8 cellular contexts compared by ENCODE assay signal in the genomic region with DNA sequence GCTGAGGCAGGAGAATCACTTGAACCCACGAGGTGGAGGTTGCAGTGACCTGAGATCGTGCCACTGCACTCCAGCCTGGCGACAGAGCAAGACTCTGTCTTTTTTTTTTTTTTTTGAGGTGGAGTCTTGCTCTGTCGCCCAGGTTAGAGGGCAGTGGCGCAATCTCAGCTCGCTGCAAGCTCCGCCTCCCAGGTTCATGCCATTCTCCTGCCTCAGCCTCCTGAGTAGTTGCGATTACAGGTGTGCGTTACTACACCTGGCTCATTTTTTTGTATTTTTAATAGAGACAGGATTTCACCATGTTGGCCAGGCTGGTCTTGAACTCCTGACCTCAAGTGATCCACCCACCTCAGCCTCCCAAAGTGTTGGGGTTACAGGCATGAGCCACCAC. TPM values are rescaled to one million over a fixed set of nuclear protein-coding genes. Genes with fewer than 3 reads are reported as not detected.
A peak's percentile ranks its signal among the peaks of the same experiment; 100 is the strongest.
DNase-seq lines count a peak whose midpoint lies in the region; ATAC-seq and TF ChIP-seq lines count a peak whose summit lies in the region.
"Not testable (repeated sequence)": the region's sequence is repeated elsewhere in the genome, so short reads cannot be mapped to it uniquely, and the experiment has no call there.

No MANE protein-coding gene starts in this region.

- not testable (repeated sequence) for BruUV-seq in OCI-LY7 (replicated peaks; lab: Mats Ljungman, UMichigan)

- H3K9me3 Mint-ChIP-seq in activated naive CD8-positive, alpha-beta T cell treated with anti-CD3 and anti-CD28 coated beads, Interleukin-2, amount 10 ng/mL, durations not matched to agents 7 days and 5 days; glutamatergic neuron (ENCODE audit: unreplicated experiment); memory B cell; stimulated activated memory B cell treated with anti-CD40 and anti-IgM and Interleukin-4, amounts not matched to agents 10 μg/mL and 1 μg/mL and 100 μg/mL, for 72 hours: not testable (repeated sequence)

- peak overlapping the region; percentile 67 for H3K4me3 Mint-ChIP-seq in activated naive CD8-positive, alpha-beta T cell treated with anti-CD3 and anti-CD28 coated beads, Interleukin-2, amount 10 ng/mL, durations not matched to agents 7 days and 5 days
- not testable (repeated sequence) for H3K4me3 Mint-ChIP-seq in glutamatergic neuron (ENCODE audit: unreplicated experiment)
- H3K4me3 Mint-ChIP-seq in memory B cell = peak overlapping the region; percentile 85
- H3K4me3 Mint-ChIP-seq in stimulated activated memory B cell treated with anti-CD40 and anti-IgM and Interleukin-4, amounts not matched to agents 10 μg/mL and 1 μg/mL and 100 μg/mL, for 72 hours = peak overlapping the region; percentile 64

- H3K79me2 ChIP-seq in OCI-LY7 (ENCODE audit: insufficient read depth, low read depth, low read length) = peaks cover 17% of the 10 kb centered on the region; the same call in 1 of the 2 replicates

- not testable (repeated sequence) for H3K9me3 ChIP-seq in BLaER1; OCI-LY7 (ENCODE audit: low read length)

- H3K4me3 ChIP-seq in BLaER1 = not testable (repeated sequence)
- H3K4me3 ChIP-seq in OCI-LY7 (ENCODE audit: low read depth, low read length, poor library complexity, severe bottlenecking) = peak overlapping the region; percentile 54

- H3K9me2 ChIP-seq in OCI-LY7 (ENCODE audit: insufficient read depth, low read length) = not testable (repeated sequence)

- peak overlapping the region; percentile 93 for H3K4me2 ChIP-seq in BLaER1
- peak overlapping the region; percentile 69 for H3K4me2 ChIP-seq in OCI-LY7 (ENCODE audit: low read length)

- H3K4me1 ChIP-seq in BLaER1 (peaks cover 81% of the 10 kb centered on the region), OCI-LY7 (ENCODE audit: insufficient read depth, low read length, poor library complexity, severe bottlenecking) (peaks cover 78% of the 10 kb centered on the region)

- TF ChIP-seq CTCF in OCI-LY7 (conservative IDR thresholded peaks at IDR 0.05; ENCODE audit: low read length); glutamatergic neuron (IDR thresholded peaks at IDR 0.05; ENCODE audit: partially characterized antibody, unreplicated experiment): not testable (repeated sequence)

- ATAC-seq in GM21360 (IDR thresholded peaks at IDR 0.05; ENCODE audit: unreplicated experiment) (peak; percentile 1), HG03571 (IDR thresholded peaks at IDR 0.05; ENCODE audit: unreplicated experiment) (peak; percentile 1)
- ATAC-seq in activated naive CD8-positive, alpha-beta T cell treated with anti-CD3 and anti-CD28 coated beads, Interleukin-2, amount 10 ng/mL, durations not matched to agents 7 days and 5 days (ENCODE audit: low read depth); memory B cell (ENCODE audit: low read depth); stimulated activated memory B cell treated with anti-CD40 and anti-IgM and Interleukin-4, amounts not matched to agents 10 μg/mL and 1 μg/mL and 100 μg/mL, for 72 hours: not testable (repeated sequence)

- peak overlapping the region; percentile 78; the same call in 1 of the 2 replicates for H3K9ac ChIP-seq in BLaER1

- intact Hi-C loops in OCI-LY7 (cut with micrococcal nuclease; ENCODE audit: unreplicated experiment) = loop anchor here (1.0 to 5.0 kb wide), 6 partner anchors 21 to 254 kb away; partner anchors contain the start of genes ANKRD33B and MARCHF6

- not testable (repeated sequence) for H3K36me3 Mint-ChIP-seq in activated naive CD8-positive, alpha-beta T cell treated with anti-CD3 and anti-CD28 coated beads, Interleukin-2, amount 10 ng/mL, durations not matched to agents 7 days and 5 days; glutamatergic neuron (ENCODE audit: unreplicated experiment); memory B cell
- peaks cover 26% of the 10 kb centered on the region for H3K36me3 Mint-ChIP-seq in stimulated activated memory B cell treated with anti-CD40 and anti-IgM and Interleukin-4, amounts not matched to agents 10 μg/mL and 1 μg/mL and 100 μg/mL, for 72 hours

- peak; percentile 39 for DNase-seq in OCI-LY7 (ENCODE audit: low spot score)
- not testable (repeated sequence) for DNase-seq in activated naive CD8-positive, alpha-beta T cell treated with anti-CD3 and anti-CD28 coated beads, Interleukin-2, amount 10 ng/mL, durations not matched to agents 7 days and 5 days; glutamatergic neuron; memory B cell (ENCODE audit: low spot score in 2 of 2)

- H3K27ac Mint-ChIP-seq in activated naive CD8-positive, alpha-beta T cell treated with anti-CD3 and anti-CD28 coated beads, Interleukin-2, amount 10 ng/mL, durations not matched to agents 7 days and 5 days = not testable (repeated sequence)
- H3K27ac Mint-ChIP-seq in glutamatergic neuron (ENCODE audit: unreplicated experiment) (peak overlapping the region; percentile 49), memory B cell (peak overlapping the region; percentile 77)
- peak overlapping the region; percentile 93 for H3K27ac Mint-ChIP-seq in stimulated activated memory B cell treated with anti-CD40 and anti-IgM and Interleukin-4, amounts not matched to agents 10 μg/mL and 1 μg/mL and 100 μg/mL, for 72 hours

- not testable (repeated sequence) for H3K27me3 Mint-ChIP-seq in activated naive CD8-positive, alpha-beta T cell treated with anti-CD3 and anti-CD28 coated beads, Interleukin-2, amount 10 ng/mL, durations not matched to agents 7 days and 5 days; glutamatergic neuron (ENCODE audit: unreplicated experiment); memory B cell; stimulated activated memory B cell treated with anti-CD40 and anti-IgM and Interleukin-4, amounts not matched to agents 10 μg/mL and 1 μg/mL and 100 μg/mL, for 72 hours

- peaks cover 27% of the 10 kb centered on the region for H4K20me1 ChIP-seq in BLaER1
- H4K20me1 ChIP-seq in OCI-LY7 (ENCODE audit: insufficient read depth, low read length) = not testable (repeated sequence)

- not testable (repeated sequence) for H3K27me3 ChIP-seq in BLaER1

- peaks cover 14% of the 10 kb centered on the region for H3K36me3 ChIP-seq in BLaER1
- not testable (repeated sequence) for H3K36me3 ChIP-seq in OCI-LY7 (ENCODE audit: insufficient read depth, low read length)

- H3K27ac ChIP-seq in BLaER1 (peak overlapping the region; percentile 88), OCI-LY7 (ENCODE audit: low read depth, low read length, poor library complexity, severe bottlenecking) (peak overlapping the region; percentile 98)

- POLR2A ChIA-PET in OCI-LY7 (lab: Charles Lee) = interaction anchor here (0.6 to 3.1 kb wide), 9 partner anchors 13 to 1081 kb away, joined by 3 to 11 read pairs (median 6); no protein-coding TSS in a partner anchor
- POLR2A ChIA-PET in activated naive CD8-positive, alpha-beta T cell treated with anti-CD3 and anti-CD28 coated beads, Interleukin-2, amount 10 ng/mL, durations not matched to agents 7 days and 5 days (lab: Charles Lee) = interaction anchor here (0.8 kb wide), 1 partner anchor 253 kb away, joined by 3 read pairs; the partner anchor contains the start of gene MARCHF6

- CTCF ChIA-PET in OCI-LY7 (lab: Charles Lee; ENCODE audit: unreplicated experiment) = interaction anchor here (1.1 to 1.8 kb wide), 2 partner anchors 14 to 39 kb away, joined by 4 to 7 read pairs; no protein-coding TSS in a partner anchor

- not testable (repeated sequence) for H2AFZ ChIP-seq in OCI-LY7 (ENCODE audit: low read length)

- peaks cover 12% of the 10 kb centered on the region for H3K4me1 Mint-ChIP-seq in activated naive CD8-positive, alpha-beta T cell treated with anti-CD3 and anti-CD28 coated beads, Interleukin-2, amount 10 ng/mL, durations not matched to agents 7 days and 5 days
- H3K4me1 Mint-ChIP-seq in glutamatergic neuron (ENCODE audit: low read depth, unreplicated experiment) (peaks cover 14% of the 10 kb centered on the region), memory B cell (peaks cover 30% of the 10 kb centered on the region)
- H3K4me1 Mint-ChIP-seq in stimulated activated memory B cell treated with anti-CD40 and anti-IgM and Interleukin-4, amounts not matched to agents 10 μg/mL and 1 μg/mL and 100 μg/mL, for 72 hours = peaks cover 61% of the 10 kb centered on the region

RNA-seq across cellular contexts. Expression of gene ANKRD33B, which starts 42.8 kb away (rescaled TPM):
- total RNA-seq in OCI-LY7 (2014; rRNA removed; shearing (Covaris generic)) = 5.6 TPM in 2 replicates
- 10.1 and 11.4 TPM in 2 replicates for total RNA-seq in OCI-LY7 (2022)
- total RNA-seq in activated naive CD8-positive, alpha-beta T cell treated with anti-CD3 and anti-CD28 coated beads, Interleukin-2, amount 10 ng/mL, durations not matched to agents 7 days and 5 days = 1 to 10 TPM; 4.4 to 4.8 TPM
- total RNA-seq in glutamatergic neuron (ENCODE audit: unreplicated experiment) = 14.5 TPM
